Comparison of ENCODE assay signal across 1 cellular context in the genomic region with DNA sequence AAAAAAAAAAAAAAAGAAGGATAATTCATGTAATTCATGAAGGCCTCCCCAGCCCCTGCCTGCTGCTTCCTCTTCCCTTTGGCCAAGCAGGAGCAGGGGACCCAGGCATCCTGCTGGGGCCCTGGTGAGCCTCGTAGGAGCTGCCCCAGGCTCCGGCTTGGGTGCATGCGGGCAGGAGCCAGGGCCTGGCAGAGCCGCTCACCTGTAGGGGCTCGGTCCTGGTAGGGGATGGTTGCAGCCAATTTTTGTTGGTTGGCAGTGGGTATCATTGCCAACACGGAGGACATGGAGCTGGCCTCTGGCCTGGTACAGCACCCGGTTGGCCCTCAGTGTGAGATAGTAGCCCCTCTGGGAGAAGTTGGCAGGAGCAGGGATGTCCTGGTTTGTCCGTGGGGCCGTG. TPM values are rescaled to one million over a fixed set of nuclear protein-coding genes. Genes with fewer than 3 reads are reported as not detected.
"Had no signal": no experiment of that assay in that cellular context is flagged by ENCODE, and none has a peak within 500 bp of the region (broad histone marks: within the 10 kb centered on the region; RNA-seq: fewer than 3 reads in every experiment).

No MANE protein-coding gene starts in this region.

RNA-seq across cellular contexts. Expression of a gene that starts 10.2 kb away (rescaled TPM):
- total RNA-seq: G401 had no signal
